Comparison of ENCODE assay signal across 9 cellular contexts in the genomic region with DNA sequence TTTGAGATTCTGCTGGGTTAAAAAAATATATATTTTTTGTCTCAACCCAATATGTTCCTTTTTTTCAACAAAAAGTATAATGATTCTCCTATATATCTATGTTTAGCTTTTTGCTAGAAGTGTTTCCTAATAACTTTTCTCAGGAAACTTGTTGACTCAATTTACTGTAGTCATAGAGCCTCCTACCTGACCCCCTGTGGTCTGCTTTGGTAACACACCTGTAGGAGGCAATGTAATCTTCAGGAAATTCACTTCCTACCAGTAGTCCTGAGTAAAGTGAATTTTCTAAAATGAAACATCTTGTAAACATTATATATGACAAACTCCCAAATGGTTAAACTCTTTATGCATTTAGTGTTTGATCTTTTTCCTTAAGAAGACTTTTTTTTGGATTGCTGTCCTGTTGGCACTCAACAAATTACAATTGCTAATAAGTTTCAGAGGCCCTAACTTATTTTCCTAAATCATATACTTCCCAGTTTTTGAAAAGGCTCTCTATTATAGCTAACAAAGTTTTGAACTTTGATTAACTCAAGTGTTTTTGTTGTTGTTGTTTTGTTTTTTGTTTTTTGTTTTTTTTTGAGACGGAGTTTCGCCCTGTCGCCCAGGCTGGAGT.
DNase-seq lines count a peak whose midpoint lies in the region; ATAC-seq and TF ChIP-seq lines count a peak whose summit lies in the region.
"Had no signal": no experiment of that assay in that cellular context is flagged by ENCODE, and none has a peak within 500 bp of the region (broad histone marks: within the 10 kb centered on the region; RNA-seq: fewer than 3 reads in every experiment).

No MANE protein-coding gene starts in this region.

- H3K4me1 ChIP-seq in GM23338 (ENCODE audit: insufficient read depth): 0 out of 2 replicates have a peak, but pooled peaks cover 9% of the 10 kb centered on the region

- TF ChIP-seq CTCF in C4-2B (conservative IDR thresholded peaks at IDR 0.05): peak; percentile 88
- TF ChIP-seq CTCF in GM23338 (conservative IDR thresholded peaks at IDR 0.05; ENCODE audit: low read depth in 2 of 2): peak; percentile 59 to 77

- no peak overlapping the region for H3K27ac Mint-ChIP-seq in GM23338
- H3K27ac Mint-ChIP-seq in stimulated activated naive B cell treated with anti-CD40 and anti-IgM and Interleukin-4, amounts not matched to agents 10 μg/mL and 1 μg/mL and 100 μg/mL, for 72 hours: no peak overlapping the region
- H3K27ac Mint-ChIP-seq: stimulated activated naive CD8-positive, alpha-beta T cell treated with anti-CD3 and anti-CD28 coated beads, Interleukin-15, Interleukin-2, amounts not matched to agents 100 ng/mL and 50 ng/mL, for 24 hours had no signal

- H3K27ac ChIP-seq in C4-2B (no peak overlapping the region), GM23338 (ENCODE audit: low read depth) (no peak overlapping the region)

- ATAC-seq in GM23338: peak; percentile 92
- ATAC-seq in esophagus mucosa: peak; percentile 73
- peak; percentile 49 to 66 for ATAC-seq in stimulated activated naive B cell treated with anti-CD40 and anti-IgM and Interleukin-4, amounts not matched to agents 10 μg/mL and 1 μg/mL and 100 μg/mL, for 72 hours (replicated peaks)
- ATAC-seq in GM21423 (IDR thresholded peaks at IDR 0.05; ENCODE audit: unreplicated experiment): no peak

- H4K20me1 ChIP-seq in GM23338 (replicated peaks; ENCODE audit: insufficient read depth): no peaks in the 10 kb centered on the region

- H3K79me2 ChIP-seq in GM23338 (replicated peaks; ENCODE audit: insufficient read depth): no peaks in the 10 kb centered on the region

- H3K9me3 Mint-ChIP-seq in GM23338: no peaks in the 10 kb centered on the region
- H3K9me3 Mint-ChIP-seq in stimulated activated naive B cell treated with anti-CD40 and anti-IgM and Interleukin-4, amounts not matched to agents 10 μg/mL and 1 μg/mL and 100 μg/mL, for 72 hours: no peaks in the 10 kb centered on the region
- H3K9me3 Mint-ChIP-seq: stimulated activated naive CD8-positive, alpha-beta T cell treated with anti-CD3 and anti-CD28 coated beads, Interleukin-15, Interleukin-2, amounts not matched to agents 100 ng/mL and 50 ng/mL, for 24 hours had no signal

- H3K4me3 Mint-ChIP-seq in GM23338: no peak overlapping the region
- H3K4me3 Mint-ChIP-seq in stimulated activated naive B cell treated with anti-CD40 and anti-IgM and Interleukin-4, amounts not matched to agents 10 μg/mL and 1 μg/mL and 100 μg/mL, for 72 hours: no peak overlapping the region
- H3K4me3 Mint-ChIP-seq: stimulated activated naive CD8-positive, alpha-beta T cell treated with anti-CD3 and anti-CD28 coated beads, Interleukin-15, Interleukin-2, amounts not matched to agents 100 ng/mL and 50 ng/mL, for 24 hours had no signal

- H3K4me3 ChIP-seq in GM23338: no peak overlapping the region

- no peaks in the 10 kb centered on the region for H3K9me2 ChIP-seq in GM23338 (ENCODE audit: insufficient read depth)

- H2AFZ ChIP-seq in GM23338: no peak overlapping the region

- peaks cover 21% of the 10 kb centered on the region; the same call in 2 of the 3 replicates for H3K4me1 Mint-ChIP-seq in GM23338
- no peaks in the 10 kb centered on the region for H3K4me1 Mint-ChIP-seq in stimulated activated naive B cell treated with anti-CD40 and anti-IgM and Interleukin-4, amounts not matched to agents 10 μg/mL and 1 μg/mL and 100 μg/mL, for 72 hours

- no peaks in the 10 kb centered on the region for H3K27me3 Mint-ChIP-seq in GM23338 (ENCODE audit: insufficient read depth, low read depth, poor library complexity)
- H3K27me3 Mint-ChIP-seq in stimulated activated naive B cell treated with anti-CD40 and anti-IgM and Interleukin-4, amounts not matched to agents 10 μg/mL and 1 μg/mL and 100 μg/mL, for 72 hours: no peaks in the 10 kb centered on the region
- H3K27me3 Mint-ChIP-seq: stimulated activated naive CD8-positive, alpha-beta T cell treated with anti-CD3 and anti-CD28 coated beads, Interleukin-15, Interleukin-2, amounts not matched to agents 100 ng/mL and 50 ng/mL, for 24 hours had no signal

- H3K36me3 ChIP-seq in GM23338 (ENCODE audit: insufficient read depth): no peaks in the 10 kb centered on the region

- H3F3A ChIP-seq in GM23338 (replicated peaks; ENCODE audit: low read depth): no peaks in the 10 kb centered on the region

- no peaks in the 10 kb centered on the region for H3K27me3 ChIP-seq in GM23338 (ENCODE audit: insufficient read depth)

- no peak overlapping the region for H3K4me2 ChIP-seq in GM23338

- peak; percentile 80 for DNase-seq in GM23338 (ENCODE audit: low spot score)
- peak; percentile 54 for DNase-seq in RPMI8226
- no peak for DNase-seq in stimulated activated naive B cell treated with anti-CD40 and anti-IgM and Interleukin-4, amounts not matched to agents 10 μg/mL and 1 μg/mL and 100 μg/mL, for 72 hours
- DNase-seq in dedifferentiated amniotic fluid mesenchymal stem cell (ENCODE audit: extremely low spot score): no peak
- no peak for DNase-seq in NCI-H510A (lab: John Stamatoyannopoulos, UW)

- H3K36me3 Mint-ChIP-seq in GM23338 (ENCODE audit: low read depth): no peaks in the 10 kb centered on the region
- peaks cover 0 to 7% of the 10 kb centered on the region in 2 donors for H3K36me3 Mint-ChIP-seq in stimulated activated naive B cell treated with anti-CD40 and anti-IgM and Interleukin-4, amounts not matched to agents 10 μg/mL and 1 μg/mL and 100 μg/mL, for 72 hours

TF ChIP-seq in GM23338, 12 proteins besides CTCF, POLR2A, EP300 and RAD21 (continues in another document):
- TF ChIP-seq POLR2AphosphoS5 (IDR thresholded peaks at IDR 0.05; ENCODE audit: low read depth): no peak
- TF ChIP-seq ZNF331 (CRISPR knock-in tag; IDR thresholded peaks at IDR 0.05; ENCODE audit: low read depth): no peak
- no peak for TF ChIP-seq CREB1 (CRISPR knock-in tag; IDR thresholded peaks at IDR 0.05; ENCODE audit: low read depth)
- no peak for TF ChIP-seq ETS1 (IDR thresholded peaks at IDR 0.05)
- TF ChIP-seq JUNB (IDR thresholded peaks at IDR 0.05; ENCODE audit: unreplicated experiment): no peak
- no peak for TF ChIP-seq NANOG (IDR thresholded peaks at IDR 0.05; ENCODE audit: borderline replicate concordance)
- TF ChIP-seq EZH2phosphoT487 (IDR thresholded peaks at IDR 0.05; ENCODE audit: unreplicated experiment): no peak

Comparison
In these comparisons a context has a peak if more than half of its experiments do, and no peak if none do; other contexts are left out.
1. DNase-seq: peak in GM23338 (single experiment) and RPMI8226 (single experiment); none in stimulated activated naive B cell treated with anti-CD40 and anti-IgM and Interleukin-4, amounts not matched to agents 10 μg/mL and 1 μg/mL and 100 μg/mL, for 72 hours (single experiment), dedifferentiated amniotic fluid mesenchymal stem cell (single experiment) and NCI-H510A (single experiment).